39 cellular contexts compared by ENCODE assay signal in genomic region chr18:12274793-12275192, GRCh38. TPM values are rescaled to one million over a fixed set of nuclear protein-coding genes. Genes with fewer than 3 reads are reported as not detected.
"Had no signal": no experiment of that assay in that cellular context is flagged by ENCODE, and none has a peak within 500 bp of the region (broad histone marks: within the 10 kb centered on the region; RNA-seq: fewer than 3 reads in every experiment).

No MANE protein-coding gene starts in this region.

- FAIRE-seq: endometrium had no signal

- ATAC-seq: activated CD4-positive, alpha-beta T cell treated with anti-CD3 and anti-CD28 coated beads for 36 hours; activated CD8-positive, alpha-beta memory T cell treated with anti-CD3 and anti-CD28 coated beads, Interleukin-2, amount 10 ng/mL, durations not matched to agents 7 days and 5 days; activated CD8-positive, alpha-beta T cell treated with anti-CD3 and anti-CD28 coated beads, Interleukin-2, amount 10 ng/mL, durations not matched to agents 7 days and 5 days; activated naive CD8-positive, alpha-beta T cell treated with anti-CD3 and anti-CD28 coated beads, Interleukin-2, amount 50 U/mL, for 24 hours; gastroesophageal sphincter; T-helper 17 cell had no signal

- H3K27ac ChIP-seq: adrenal gland, ascending aorta, breast epithelium, cardiac muscle cell, colonic mucosa, epithelial cell of prostate, esophagus squamous epithelium, gastroesophageal sphincter, WERI-Rb-1 had no signal

- H3K4me1 Mint-ChIP-seq: activated CD4-positive, alpha-beta T cell treated with anti-CD3 and anti-CD28 coated beads, Interleukin-2, amount 10 ng/mL, durations not matched to agents 24 days and 14 days; activated naive CD4-positive, alpha-beta T cell treated with anti-CD3 and anti-CD28 coated beads, Interleukin-2, amount 50 U/mL, for 24 hours; T-helper 17 cell had no signal

- H3K4me1 ChIP-seq: colonic mucosa had no signal

- DNase-seq: activated CD4-positive, alpha-beta memory T cell treated with anti-CD3 and anti-CD28 coated beads for 36 hours; activated CD4-positive, alpha-beta T cell treated with anti-CD3 and anti-CD28 coated beads for 36 hours; activated CD4-positive, alpha-beta T cell treated with anti-CD3 and anti-CD28 coated beads, Interleukin-2, amount 10 ng/mL, durations not matched to agents 24 days and 14 days; activated CD4-positive, CD25-positive, alpha-beta regulatory T cell; activated CD4-positive, CD25-positive, alpha-beta regulatory T cell treated with anti-CD3 and anti-CD28 coated beads, Interleukin-2, amount 50 U/mL, for 72 hours; activated CD8-positive, alpha-beta memory T cell treated with anti-CD3 and anti-CD28 coated beads, Interleukin-2, amount 10 ng/mL, durations not matched to agents 7 days and 5 days; activated CD8-positive, alpha-beta memory T cell treated with anti-CD3 and anti-CD28 coated beads, Interleukin-2, amount 50 U/mL, for 4 hours; activated CD8-positive, alpha-beta T cell treated with anti-CD3 and anti-CD28 coated beads, Interleukin-2, amount 10 ng/mL, durations not matched to agents 7 days and 5 days; activated effector memory CD4-positive, alpha-beta T cell treated with anti-CD3 and anti-CD28 coated beads, Interleukin-2, amount 50 U/mL, for 16 hours; activated naive CD4-positive, alpha-beta T cell treated with anti-CD3 and anti-CD28 coated beads for 36 hours; activated naive CD8-positive, alpha-beta T cell treated with anti-CD3 and anti-CD28 coated beads for 36 hours; activated naive CD8-positive, alpha-beta T cell treated with anti-CD3 and anti-CD28 coated beads, Interleukin-2, amount 50 U/mL, for 24 hours; activated T-cell treated with anti-CD3 and anti-CD28 coated beads, Interleukin-2, amount 50 U/mL, for 1 hour; activated T-cell treated with anti-CD3 and anti-CD28 coated beads, Interleukin-2, amount 50 U/mL, for 48 hours; adrenal gland; central memory CD4-positive, alpha-beta T cell; cerebellar nuclear complex; colonic mucosa; effector CD8-positive, alpha-beta T cell; esophagus squamous epithelium; foreskin melanocyte; T-helper 1 cell; T-helper 17 cell; T1000; WERI-Rb-1 had no signal

- H3K27me3 ChIP-seq: ascending aorta, breast epithelium, cardiac muscle cell, colonic mucosa, esophagus squamous epithelium, gastroesophageal sphincter had no signal

- H3K27ac Mint-ChIP-seq: activated CD4-positive, alpha-beta memory T cell treated with anti-CD3 and anti-CD28 coated beads for 36 hours; activated CD4-positive, alpha-beta T cell treated with anti-CD3 and anti-CD28 coated beads for 36 hours; activated CD4-positive, alpha-beta T cell treated with anti-CD3 and anti-CD28 coated beads, Interleukin-2, amount 10 ng/mL, durations not matched to agents 24 days and 14 days; activated CD8-positive, alpha-beta memory T cell treated with anti-CD3 and anti-CD28 coated beads, Interleukin-2, amount 10 ng/mL, durations not matched to agents 7 days and 5 days; activated CD8-positive, alpha-beta T cell treated with anti-CD3 and anti-CD28 coated beads, Interleukin-2, amount 10 ng/mL, durations not matched to agents 7 days and 5 days; activated naive CD4-positive, alpha-beta T cell treated with anti-CD3 and anti-CD28 coated beads for 36 hours; activated naive CD4-positive, alpha-beta T cell treated with anti-CD3 and anti-CD28 coated beads, Interleukin-2, amount 50 U/mL, for 24 hours; activated naive CD8-positive, alpha-beta T cell treated with anti-CD3 and anti-CD28 coated beads for 36 hours; activated naive CD8-positive, alpha-beta T cell treated with anti-CD3 and anti-CD28 coated beads, Interleukin-2, amount 50 U/mL, for 24 hours; activated T-helper 1 cell treated with anti-CD3 and anti-CD28 coated beads, Interleukin-12 subunit alpha, Interleukin-12 subunit beta, Interleukin-2, Interleukin-4 antibody, amounts not matched to agents 30 ng/mL and 10 ng/mL and 1 ng/mL, durations not matched to agents 14 hours and 24 hours and 36 hours; activated T-helper 2 cell treated with anti-CD3 and anti-CD28 coated beads, Interferon-gamma antibody, Interleukin-2, Interleukin-4, amounts not matched to agents 10 μg/mL and 5 μg/mL and 100 μg/mL, durations not matched to agents 14 hours and 24 hours and 36 hours; brain; T-helper 17 cell; T-helper 2 cell treated with Interferon-gamma antibody and Interleukin-4, amounts not matched to agents 5 μg/mL and 100 μg/mL, for 36 hours had no signal

- H3K4me3 Mint-ChIP-seq: activated CD4-positive, alpha-beta memory T cell treated with anti-CD3 and anti-CD28 coated beads for 36 hours; activated CD4-positive, alpha-beta T cell treated with anti-CD3 and anti-CD28 coated beads for 36 hours; activated CD4-positive, alpha-beta T cell treated with anti-CD3 and anti-CD28 coated beads, Interleukin-2, amount 10 ng/mL, durations not matched to agents 24 days and 14 days; activated CD8-positive, alpha-beta memory T cell treated with anti-CD3 and anti-CD28 coated beads, Interleukin-2, amount 10 ng/mL, durations not matched to agents 7 days and 5 days; activated CD8-positive, alpha-beta T cell treated with anti-CD3 and anti-CD28 coated beads, Interleukin-2, amount 10 ng/mL, durations not matched to agents 7 days and 5 days; activated naive CD4-positive, alpha-beta T cell treated with anti-CD3 and anti-CD28 coated beads for 36 hours; activated naive CD4-positive, alpha-beta T cell treated with anti-CD3 and anti-CD28 coated beads, Interleukin-2, amount 50 U/mL, for 24 hours; activated naive CD8-positive, alpha-beta T cell treated with anti-CD3 and anti-CD28 coated beads for 36 hours; activated naive CD8-positive, alpha-beta T cell treated with anti-CD3 and anti-CD28 coated beads, Interleukin-2, amount 50 U/mL, for 24 hours; activated T-helper 1 cell treated with anti-CD3 and anti-CD28 coated beads, Interleukin-12 subunit alpha, Interleukin-12 subunit beta, Interleukin-2, Interleukin-4 antibody, amounts not matched to agents 30 ng/mL and 10 ng/mL and 1 ng/mL, durations not matched to agents 14 hours and 24 hours and 36 hours; brain; T-helper 17 cell; T-helper 2 cell treated with Interferon-gamma antibody and Interleukin-4, amounts not matched to agents 5 μg/mL and 100 μg/mL, for 36 hours had no signal

- H3K36me3 Mint-ChIP-seq: activated CD4-positive, alpha-beta memory T cell treated with anti-CD3 and anti-CD28 coated beads for 36 hours; activated CD8-positive, alpha-beta memory T cell treated with anti-CD3 and anti-CD28 coated beads, Interleukin-2, amount 10 ng/mL, durations not matched to agents 7 days and 5 days; activated naive CD4-positive, alpha-beta T cell treated with anti-CD3 and anti-CD28 coated beads, Interleukin-2, amount 50 U/mL, for 24 hours; activated naive CD8-positive, alpha-beta T cell treated with anti-CD3 and anti-CD28 coated beads for 36 hours; brain had no signal

- H3K4me3 ChIP-seq: adrenal gland, ascending aorta, breast epithelium, cardiac muscle cell, colonic mucosa, esophagus squamous epithelium, gastroesophageal sphincter had no signal

- H3K36me3 ChIP-seq: adrenal gland, ascending aorta, breast epithelium, cardiac muscle cell, colonic mucosa, esophagus squamous epithelium, gastroesophageal sphincter, WERI-Rb-1 had no signal

- H3K9me3 ChIP-seq: adrenal gland, ascending aorta, breast epithelium, colonic mucosa, esophagus squamous epithelium, gastroesophageal sphincter had no signal

- H3K9me3 Mint-ChIP-seq: activated CD4-positive, alpha-beta memory T cell treated with anti-CD3 and anti-CD28 coated beads for 36 hours; activated CD4-positive, alpha-beta T cell treated with anti-CD3 and anti-CD28 coated beads, Interleukin-2, amount 10 ng/mL, durations not matched to agents 24 days and 14 days; activated naive CD4-positive, alpha-beta T cell treated with anti-CD3 and anti-CD28 coated beads for 36 hours; activated naive CD4-positive, alpha-beta T cell treated with anti-CD3 and anti-CD28 coated beads, Interleukin-2, amount 50 U/mL, for 24 hours; activated naive CD8-positive, alpha-beta T cell treated with anti-CD3 and anti-CD28 coated beads for 36 hours; activated naive CD8-positive, alpha-beta T cell treated with anti-CD3 and anti-CD28 coated beads, Interleukin-2, amount 50 U/mL, for 24 hours; activated T-helper 1 cell treated with anti-CD3 and anti-CD28 coated beads, Interleukin-12 subunit alpha, Interleukin-12 subunit beta, Interleukin-2, Interleukin-4 antibody, amounts not matched to agents 30 ng/mL and 10 ng/mL and 1 ng/mL, durations not matched to agents 14 hours and 24 hours and 36 hours; activated T-helper 2 cell treated with anti-CD3 and anti-CD28 coated beads, Interferon-gamma antibody, Interleukin-2, Interleukin-4, amounts not matched to agents 10 μg/mL and 5 μg/mL and 100 μg/mL, durations not matched to agents 14 hours and 24 hours and 36 hours; brain; T-helper 2 cell treated with Interferon-gamma antibody and Interleukin-4, amounts not matched to agents 5 μg/mL and 100 μg/mL, for 36 hours had no signal

RNA-seq across cellular contexts. Expression of gene CIDEA, which starts 20.6 kb away (rescaled TPM):
- total RNA-seq: activated CD4-positive, alpha-beta memory T cell treated with anti-CD3 and anti-CD28 coated beads for 36 hours; activated CD4-positive, alpha-beta T cell treated with anti-CD3 and anti-CD28 coated beads for 36 hours; activated CD4-positive, alpha-beta T cell treated with anti-CD3 and anti-CD28 coated beads, Interleukin-2, amount 10 ng/mL, durations not matched to agents 24 days and 14 days; activated CD8-positive, alpha-beta memory T cell treated with anti-CD3 and anti-CD28 coated beads for 36 hours; activated CD8-positive, alpha-beta memory T cell treated with anti-CD3 and anti-CD28 coated beads, Interleukin-2, amount 10 ng/mL, durations not matched to agents 7 days and 5 days; activated CD8-positive, alpha-beta T cell treated with anti-CD3 and anti-CD28 coated beads, Interleukin-2, amount 10 ng/mL, durations not matched to agents 7 days and 5 days; activated naive CD4-positive, alpha-beta T cell treated with anti-CD3 and anti-CD28 coated beads for 36 hours; activated naive CD8-positive, alpha-beta T cell treated with anti-CD3 and anti-CD28 coated beads for 36 hours; activated T-helper 1 cell treated with anti-CD3 and anti-CD28 coated beads, Interleukin-12 subunit alpha, Interleukin-12 subunit beta, Interleukin-2, Interleukin-4 antibody, amounts not matched to agents 30 ng/mL and 10 ng/mL and 1 ng/mL, durations not matched to agents 14 hours and 24 hours and 36 hours; activated T-helper 2 cell treated with anti-CD3 and anti-CD28 coated beads, Interferon-gamma antibody, Interleukin-2, Interleukin-4, amounts not matched to agents 10 μg/mL and 5 μg/mL and 100 μg/mL, durations not matched to agents 14 hours and 24 hours and 36 hours; ascending aorta; cardiac muscle cell; colonic mucosa; fibroblast of villous mesenchyme; T-helper 17 cell had no signal
- polyA plus RNA-seq: cardiac muscle cell, endothelial cell of umbilical vein had no signal
